In genomic region chr9:129867138-129868032, GRCh38 we compare ENCODE assay signal across 11 cellular contexts. TPM values are rescaled to one million over a fixed set of nuclear protein-coding genes. Genes with fewer than 3 reads are reported as not detected.
DNase-seq lines count a peak whose midpoint lies in the region; ATAC-seq and FAIRE-seq lines count a peak whose summit lies in the region.
"Had no signal": no experiment of that assay in that cellular context is flagged by ENCODE, and none has a peak within 500 bp of the region (broad histone marks: within the 10 kb centered on the region; RNA-seq: fewer than 3 reads in every experiment).

No MANE protein-coding gene starts in this region.

- H3K36me3 Mint-ChIP-seq in activated CD4-positive, alpha-beta T cell treated with anti-CD3 and anti-CD28 coated beads, Interleukin-2, amount 10 ng/mL, durations not matched to agents 7 days and 5 days (ENCODE audit: low read depth), result peaks cover 76% of the 10 kb centered on the region
- peaks cover 44% of the 10 kb centered on the region for H3K36me3 Mint-ChIP-seq in activated naive CD8-positive, alpha-beta T cell treated with anti-CD3 and anti-CD28 coated beads, Interleukin-2, amount 10 ng/mL, durations not matched to agents 7 days and 5 days

- H3K4me1 Mint-ChIP-seq in activated CD4-positive, alpha-beta T cell treated with anti-CD3 and anti-CD28 coated beads, Interleukin-2, amount 10 ng/mL, durations not matched to agents 7 days and 5 days, result peaks cover 93% of the 10 kb centered on the region
- H3K4me1 Mint-ChIP-seq in activated naive CD8-positive, alpha-beta T cell treated with anti-CD3 and anti-CD28 coated beads, Interleukin-2, amount 10 ng/mL, durations not matched to agents 7 days and 5 days, result peaks cover 62% of the 10 kb centered on the region

- no peak for FAIRE-seq in frontal cortex (lab: Jason Lieb, UNC)
- FAIRE-seq: bronchial epithelial cell had no signal

- DNase-seq in activated CD4-positive, alpha-beta T cell treated with anti-CD3 and anti-CD28 coated beads, Interleukin-2, amount 10 ng/mL, durations not matched to agents 7 days and 5 days, result no peak
- no peak for DNase-seq in activated CD4-positive, alpha-beta T cell treated with anti-CD3 and anti-CD28 coated beads for 1 hour
- DNase-seq in OCI-M1 (lab: John Stamatoyannopoulos, UW) (peak; percentile 9), posterior vena cava (ENCODE audit: low spot score) (peak; percentile 65), NCI-H526 (lab: John Stamatoyannopoulos, UW) (no peak), NOMO-1 treated with DMSO at 0.1 percent for 48 hours (lab: John Stamatoyannopoulos, UW; ENCODE audit: unreplicated experiment) (no peak), frontal cortex (ENCODE audit: low spot score in 2 of 2) (no peak)
- DNase-seq in activated naive CD8-positive, alpha-beta T cell treated with anti-CD3 and anti-CD28 coated beads, Interleukin-2, amount 10 ng/mL, durations not matched to agents 7 days and 5 days, result peak; percentile 61
- DNase-seq: NCI-H1417, testis had no signal

- peak overlapping the region; percentile 89 for H3K27ac Mint-ChIP-seq in activated CD4-positive, alpha-beta T cell treated with anti-CD3 and anti-CD28 coated beads, Interleukin-2, amount 10 ng/mL, durations not matched to agents 7 days and 5 days
- peak overlapping the region; percentile 94 for H3K27ac Mint-ChIP-seq in activated naive CD8-positive, alpha-beta T cell treated with anti-CD3 and anti-CD28 coated beads, Interleukin-2, amount 10 ng/mL, durations not matched to agents 7 days and 5 days

- no peaks in the 10 kb centered on the region for H3K27me3 Mint-ChIP-seq in activated CD4-positive, alpha-beta T cell treated with anti-CD3 and anti-CD28 coated beads, Interleukin-2, amount 10 ng/mL, durations not matched to agents 7 days and 5 days
- no peaks in the 10 kb centered on the region for H3K27me3 Mint-ChIP-seq in activated naive CD8-positive, alpha-beta T cell treated with anti-CD3 and anti-CD28 coated beads, Interleukin-2, amount 10 ng/mL, durations not matched to agents 7 days and 5 days

- no peak overlapping the region for H3K4me3 Mint-ChIP-seq in activated CD4-positive, alpha-beta T cell treated with anti-CD3 and anti-CD28 coated beads, Interleukin-2, amount 10 ng/mL, durations not matched to agents 7 days and 5 days
- H3K4me3 Mint-ChIP-seq in activated naive CD8-positive, alpha-beta T cell treated with anti-CD3 and anti-CD28 coated beads, Interleukin-2, amount 10 ng/mL, durations not matched to agents 7 days and 5 days, result peak overlapping the region; percentile 71

- CTCF ChIA-PET in activated CD4-positive, alpha-beta T cell treated with anti-CD3 and anti-CD28 coated beads, Interleukin-2, amount 10 ng/mL, durations not matched to agents 7 days and 5 days (lab: Charles Lee), result interaction anchor here (0.6 to 4.7 kb wide), 10 partner anchors 10 to 1516 kb away, joined by 3 to 22 read pairs (median 8); partner anchors contain the start of gene TOR1B

- intact Hi-C loops in posterior vena cava (cut with DNase I), result no loop called here

- H3K9me3 Mint-ChIP-seq in activated CD4-positive, alpha-beta T cell treated with anti-CD3 and anti-CD28 coated beads, Interleukin-2, amount 10 ng/mL, durations not matched to agents 7 days and 5 days, result no peaks in the 10 kb centered on the region
- H3K9me3 Mint-ChIP-seq in activated naive CD8-positive, alpha-beta T cell treated with anti-CD3 and anti-CD28 coated beads, Interleukin-2, amount 10 ng/mL, durations not matched to agents 7 days and 5 days, result no peaks in the 10 kb centered on the region

- no peak for ATAC-seq in activated naive CD8-positive, alpha-beta T cell treated with anti-CD3 and anti-CD28 coated beads, Interleukin-2, amount 10 ng/mL, durations not matched to agents 7 days and 5 days (ENCODE audit: low read depth)

- POLR2A ChIA-PET in activated CD4-positive, alpha-beta T cell treated with anti-CD3 and anti-CD28 coated beads, Interleukin-2, amount 10 ng/mL, durations not matched to agents 7 days and 5 days (lab: Charles Lee), result interaction anchor here (1.2 kb wide), 1 partner anchor 20 kb away, joined by 3 read pairs; no protein-coding TSS in a partner anchor
- POLR2A ChIA-PET in activated naive CD8-positive, alpha-beta T cell treated with anti-CD3 and anti-CD28 coated beads, Interleukin-2, amount 10 ng/mL, durations not matched to agents 7 days and 5 days (lab: Charles Lee), result interaction anchor here (0.9 to 12.4 kb wide), 7 partner anchors 9 to 186 kb away, joined by 3 to 173 read pairs (median 5); partner anchors contain the start of genes C9orf78, TOR1A and USP20

RNA-seq across cellular contexts. Expression of gene USP20, which starts 32.1 kb away (rescaled TPM):
- 100 to 1,000 TPM in 1 of 2 experiments, 10 to 100 TPM in 1; 90.8 to 105 TPM for total RNA-seq in activated CD4-positive, alpha-beta T cell treated with anti-CD3 and anti-CD28 coated beads, Interleukin-2, amount 10 ng/mL, durations not matched to agents 7 days and 5 days
- 100 to 1,000 TPM; 107 to 111 TPM for total RNA-seq in activated naive CD8-positive, alpha-beta T cell treated with anti-CD3 and anti-CD28 coated beads, Interleukin-2, amount 10 ng/mL, durations not matched to agents 7 days and 5 days
- total RNA-seq in posterior vena cava (10 to 100 TPM; 25.8 to 26.0 TPM), frontal cortex (11.8 TPM)

RNA-seq across cellular contexts. Expression of gene C9orf78, which starts 32.3 kb away (rescaled TPM):
- 10 to 100 TPM; 83.9 to 89.2 TPM for total RNA-seq in activated CD4-positive, alpha-beta T cell treated with anti-CD3 and anti-CD28 coated beads, Interleukin-2, amount 10 ng/mL, durations not matched to agents 7 days and 5 days
- 10 to 100 TPM; 71.4 to 73.4 TPM for total RNA-seq in activated naive CD8-positive, alpha-beta T cell treated with anti-CD3 and anti-CD28 coated beads, Interleukin-2, amount 10 ng/mL, durations not matched to agents 7 days and 5 days
- 10 to 100 TPM; 31.3 to 40.0 TPM for total RNA-seq in posterior vena cava
- total RNA-seq in frontal cortex, result 53.8 TPM

RNA-seq across cellular contexts. Expression of gene TOR1A, which starts 43.4 kb away (rescaled TPM):
- total RNA-seq in activated CD4-positive, alpha-beta T cell treated with anti-CD3 and anti-CD28 coated beads, Interleukin-2, amount 10 ng/mL, durations not matched to agents 7 days and 5 days, result 10 to 100 TPM; 52.0 to 58.5 TPM
- 10 to 100 TPM; 46.6 to 47.2 TPM for total RNA-seq in activated naive CD8-positive, alpha-beta T cell treated with anti-CD3 and anti-CD28 coated beads, Interleukin-2, amount 10 ng/mL, durations not matched to agents 7 days and 5 days
- total RNA-seq in posterior vena cava (10 to 100 TPM; 24.0 to 26.1 TPM), frontal cortex (21.6 TPM)

Comparison
In these comparisons a context has a peak if more than half of its experiments do, and no peak if none do; other contexts are left out.
1. DNase-seq: peak in OCI-M1 (single experiment), activated naive CD8-positive, alpha-beta T cell treated with anti-CD3 and anti-CD28 coated beads, Interleukin-2, amount 10 ng/mL, durations not matched to agents 7 days and 5 days (single experiment) and posterior vena cava (single experiment); none in activated CD4-positive, alpha-beta T cell treated with anti-CD3 and anti-CD28 coated beads, Interleukin-2, amount 10 ng/mL, durations not matched to agents 7 days and 5 days (single experiment), activated CD4-positive, alpha-beta T cell treated with anti-CD3 and anti-CD28 coated beads for 1 hour (single experiment), NCI-H526 (0 of 2), NOMO-1 treated with DMSO at 0.1 percent for 48 hours (single experiment) and frontal cortex (0 of 2).